In genomic region chr1:102733491-102734236, GRCh38 we compare ENCODE assay signal across 24 cellular contexts.
"Had no signal": no experiment of that assay in that cellular context is flagged by ENCODE, and none has a peak within 500 bp of the region (broad histone marks: within the 10 kb centered on the region; RNA-seq: fewer than 3 reads in every experiment).

No MANE protein-coding gene starts in this region.

- H3K27me3 Mint-ChIP-seq: memory B cell; naive thymus-derived CD4-positive, alpha-beta T cell; progenitor cell of endocrine pancreas; stimulated activated naive B cell treated with anti-CD40 and anti-IgM and Interleukin-4, amounts not matched to agents 10 μg/mL and 1 μg/mL and 100 μg/mL, for 72 hours; stimulated activated naive CD8-positive, alpha-beta T cell treated with anti-CD3 and anti-CD28 coated beads, Interleukin-15, Interleukin-2, amounts not matched to agents 100 ng/mL and 50 ng/mL, for 24 hours had no signal

- H3K27ac ChIP-seq: dorsolateral prefrontal cortex, gastrocnemius medialis, neural progenitor cell, parathyroid adenoma, right atrium auricular region, sigmoid colon, skin epidermis, thoracic aorta, tibial nerve, upper lobe of right lung, vagina had no signal

- H3K4me3 ChIP-seq: dorsolateral prefrontal cortex, gastrocnemius medialis, lung, neural progenitor cell, right atrium auricular region, sigmoid colon, skin epidermis, thoracic aorta, tibial nerve, upper lobe of right lung, vagina had no signal

- H3K9me3 ChIP-seq: gastrocnemius medialis, right atrium auricular region, thoracic aorta, tibial nerve, upper lobe of right lung, vagina had no signal

- H3K36me3 ChIP-seq: gastrocnemius medialis, neural progenitor cell, right atrium auricular region, sigmoid colon, thoracic aorta, tibial nerve, upper lobe of right lung, vagina had no signal

- H3K27ac Mint-ChIP-seq: memory B cell; naive thymus-derived CD4-positive, alpha-beta T cell; nephron; neural progenitor cell; progenitor cell of endocrine pancreas; stimulated activated naive B cell treated with anti-CD40 and anti-IgM and Interleukin-4, amounts not matched to agents 10 μg/mL and 1 μg/mL and 100 μg/mL, for 72 hours; stimulated activated naive CD8-positive, alpha-beta T cell treated with anti-CD3 and anti-CD28 coated beads, Interleukin-15, Interleukin-2, amounts not matched to agents 100 ng/mL and 50 ng/mL, for 24 hours had no signal

- H3K9me3 Mint-ChIP-seq: memory B cell; nephron; neural progenitor cell; stimulated activated naive CD8-positive, alpha-beta T cell treated with anti-CD3 and anti-CD28 coated beads, Interleukin-15, Interleukin-2, amounts not matched to agents 100 ng/mL and 50 ng/mL, for 24 hours had no signal

- H3K4me1 ChIP-seq: gastrocnemius medialis, parathyroid adenoma, right atrium auricular region, sigmoid colon, tibial nerve, upper lobe of right lung, vagina had no signal

- H3K4me3 Mint-ChIP-seq: memory B cell; naive thymus-derived CD4-positive, alpha-beta T cell; nephron; neural progenitor cell; stimulated activated naive B cell treated with anti-CD40 and anti-IgM and Interleukin-4, amounts not matched to agents 10 μg/mL and 1 μg/mL and 100 μg/mL, for 72 hours; stimulated activated naive CD8-positive, alpha-beta T cell treated with anti-CD3 and anti-CD28 coated beads, Interleukin-15, Interleukin-2, amounts not matched to agents 100 ng/mL and 50 ng/mL, for 24 hours had no signal

- DNase-seq: cortex of kidney; dorsolateral prefrontal cortex; effector CD4-positive, alpha-beta T cell; gastrocnemius medialis; head of caudate nucleus; kidney; naive thymus-derived CD4-positive, alpha-beta T cell; sigmoid colon; stimulated activated CD4-positive, alpha-beta T cell treated with anti-CD3 and anti-CD28 coated beads, Interleukin-15, amount 100 ng/mL, for 24 hours; stimulated activated CD4-positive, alpha-beta T cell treated with anti-CD3 and anti-CD28 coated beads, Interleukin-2, amount 100 ng/mL, for 48 hours; stimulated activated naive B cell treated with anti-CD40 and anti-IgM and Interleukin-4, amounts not matched to agents 10 μg/mL and 1 μg/mL and 100 μg/mL, for 72 hours; upper lobe of right lung had no signal

- H3K4me1 Mint-ChIP-seq: memory B cell; naive thymus-derived CD4-positive, alpha-beta T cell; stimulated activated naive B cell treated with anti-CD40 and anti-IgM and Interleukin-4, amounts not matched to agents 10 μg/mL and 1 μg/mL and 100 μg/mL, for 72 hours had no signal

- H3K36me3 Mint-ChIP-seq: memory B cell; naive thymus-derived CD4-positive, alpha-beta T cell; neural progenitor cell; stimulated activated naive B cell treated with anti-CD40 and anti-IgM and Interleukin-4, amounts not matched to agents 10 μg/mL and 1 μg/mL and 100 μg/mL, for 72 hours had no signal
